Comparison of ENCODE assay signal across 28 cellular contexts in the genomic region with DNA sequence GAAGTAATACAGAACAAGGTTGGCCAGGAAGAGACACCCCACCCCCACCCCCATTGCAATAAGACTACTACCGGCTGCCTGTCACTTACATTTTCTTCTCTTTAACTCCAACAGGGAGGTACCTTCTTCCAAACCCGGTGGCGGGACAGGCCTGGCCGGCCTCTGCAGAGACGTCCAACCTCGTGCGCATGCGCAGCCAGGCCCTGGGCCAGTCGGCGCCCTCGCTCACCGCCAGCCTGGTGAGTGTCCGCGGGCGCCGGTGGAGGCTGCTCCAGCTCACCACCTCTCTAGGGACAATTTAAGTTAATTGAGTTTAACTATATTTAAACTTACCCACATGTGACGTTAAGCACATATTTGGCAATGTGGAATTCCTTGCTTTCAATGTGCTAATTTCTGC.
"Had no signal": no experiment of that assay in that cellular context is flagged by ENCODE, and none has a peak within 500 bp of the region (broad histone marks: within the 10 kb centered on the region; RNA-seq: fewer than 3 reads in every experiment).

No MANE protein-coding gene starts in this region.

- H3K27ac ChIP-seq: ascending aorta, breast epithelium, cardiac muscle cell, colonic mucosa, epithelial cell of prostate had no signal

- H3K9me3 Mint-ChIP-seq: activated CD4-positive, alpha-beta memory T cell treated with anti-CD3 and anti-CD28 coated beads for 36 hours; activated CD4-positive, alpha-beta T cell treated with anti-CD3 and anti-CD28 coated beads, Interleukin-2, amount 10 ng/mL, durations not matched to agents 24 days and 14 days; activated naive CD4-positive, alpha-beta T cell treated with anti-CD3 and anti-CD28 coated beads for 36 hours; activated naive CD4-positive, alpha-beta T cell treated with anti-CD3 and anti-CD28 coated beads, Interleukin-2, amount 50 U/mL, for 24 hours; activated naive CD8-positive, alpha-beta T cell treated with anti-CD3 and anti-CD28 coated beads, Interleukin-2, amount 10 ng/mL, durations not matched to agents 7 days and 5 days; activated T-helper 1 cell treated with anti-CD3 and anti-CD28 coated beads, Interleukin-12 subunit alpha, Interleukin-12 subunit beta, Interleukin-2, Interleukin-4 antibody, amounts not matched to agents 30 ng/mL and 10 ng/mL and 1 ng/mL, durations not matched to agents 14 hours and 24 hours and 36 hours; activated T-helper 2 cell treated with anti-CD3 and anti-CD28 coated beads, Interferon-gamma antibody, Interleukin-2, Interleukin-4, amounts not matched to agents 10 μg/mL and 5 μg/mL and 100 μg/mL, durations not matched to agents 14 hours and 24 hours and 36 hours; brain had no signal

- ATAC-seq: activated CD4-positive, alpha-beta T cell treated with anti-CD3 and anti-CD28 coated beads for 36 hours; activated CD8-positive, alpha-beta memory T cell treated with anti-CD3 and anti-CD28 coated beads, Interleukin-2, amount 10 ng/mL, durations not matched to agents 7 days and 5 days; activated CD8-positive, alpha-beta T cell treated with anti-CD3 and anti-CD28 coated beads, Interleukin-2, amount 10 ng/mL, durations not matched to agents 7 days and 5 days had no signal

- H3K4me3 ChIP-seq: ascending aorta, breast epithelium, cardiac muscle cell, colonic mucosa had no signal

- DNase-seq: activated CD4-positive, alpha-beta memory T cell treated with anti-CD3 and anti-CD28 coated beads for 36 hours; activated CD4-positive, alpha-beta T cell treated with anti-CD3 and anti-CD28 coated beads for 36 hours; activated CD4-positive, alpha-beta T cell treated with anti-CD3 and anti-CD28 coated beads, Interleukin-2, amount 10 ng/mL, durations not matched to agents 24 days and 14 days; activated CD4-positive, CD25-positive, alpha-beta regulatory T cell; activated CD4-positive, CD25-positive, alpha-beta regulatory T cell treated with anti-CD3 and anti-CD28 coated beads, Interleukin-2, amount 50 U/mL, for 72 hours; activated CD8-positive, alpha-beta memory T cell treated with anti-CD3 and anti-CD28 coated beads, Interleukin-2, amount 10 ng/mL, durations not matched to agents 7 days and 5 days; activated CD8-positive, alpha-beta memory T cell treated with anti-CD3 and anti-CD28 coated beads, Interleukin-2, amount 50 U/mL, for 4 hours; activated CD8-positive, alpha-beta T cell treated with anti-CD3 and anti-CD28 coated beads, Interleukin-2, amount 10 ng/mL, durations not matched to agents 7 days and 5 days; activated effector memory CD4-positive, alpha-beta T cell treated with anti-CD3 and anti-CD28 coated beads, Interleukin-2, amount 50 U/mL, for 16 hours; activated naive CD4-positive, alpha-beta T cell treated with anti-CD3 and anti-CD28 coated beads for 36 hours; activated naive CD8-positive, alpha-beta T cell treated with anti-CD3 and anti-CD28 coated beads, Interleukin-2, amount 10 ng/mL, durations not matched to agents 7 days and 5 days; activated T-cell treated with anti-CD3 and anti-CD28 coated beads, Interleukin-2, amount 50 U/mL, for 1 hour; activated T-cell treated with anti-CD3 and anti-CD28 coated beads, Interleukin-2, amount 50 U/mL, for 48 hours; central memory CD4-positive, alpha-beta T cell; cerebellar nuclear complex; colonic mucosa; effector CD8-positive, alpha-beta T cell; foreskin fibroblast; head of caudate nucleus; T-helper 2 cell had no signal

- H3K36me3 ChIP-seq: ascending aorta, breast epithelium, cardiac muscle cell, colonic mucosa had no signal

- H3K27me3 ChIP-seq: ascending aorta, breast epithelium, cardiac muscle cell, colonic mucosa had no signal

- H3K4me3 Mint-ChIP-seq: activated CD4-positive, alpha-beta memory T cell treated with anti-CD3 and anti-CD28 coated beads for 36 hours; activated CD4-positive, alpha-beta T cell treated with anti-CD3 and anti-CD28 coated beads for 36 hours; activated CD4-positive, alpha-beta T cell treated with anti-CD3 and anti-CD28 coated beads, Interleukin-2, amount 10 ng/mL, durations not matched to agents 24 days and 14 days; activated CD8-positive, alpha-beta memory T cell treated with anti-CD3 and anti-CD28 coated beads, Interleukin-2, amount 10 ng/mL, durations not matched to agents 7 days and 5 days; activated CD8-positive, alpha-beta T cell treated with anti-CD3 and anti-CD28 coated beads, Interleukin-2, amount 10 ng/mL, durations not matched to agents 7 days and 5 days; activated naive CD4-positive, alpha-beta T cell treated with anti-CD3 and anti-CD28 coated beads for 36 hours; activated naive CD4-positive, alpha-beta T cell treated with anti-CD3 and anti-CD28 coated beads, Interleukin-2, amount 50 U/mL, for 24 hours; activated naive CD8-positive, alpha-beta T cell treated with anti-CD3 and anti-CD28 coated beads, Interleukin-2, amount 10 ng/mL, durations not matched to agents 7 days and 5 days; activated T-helper 1 cell treated with anti-CD3 and anti-CD28 coated beads, Interleukin-12 subunit alpha, Interleukin-12 subunit beta, Interleukin-2, Interleukin-4 antibody, amounts not matched to agents 30 ng/mL and 10 ng/mL and 1 ng/mL, durations not matched to agents 14 hours and 24 hours and 36 hours; brain had no signal

- H3K4me1 ChIP-seq: ascending aorta, breast epithelium, colonic mucosa had no signal

- H3K27ac Mint-ChIP-seq: activated CD4-positive, alpha-beta memory T cell treated with anti-CD3 and anti-CD28 coated beads for 36 hours; activated CD4-positive, alpha-beta T cell treated with anti-CD3 and anti-CD28 coated beads for 36 hours; activated CD4-positive, alpha-beta T cell treated with anti-CD3 and anti-CD28 coated beads, Interleukin-2, amount 10 ng/mL, durations not matched to agents 24 days and 14 days; activated CD8-positive, alpha-beta memory T cell treated with anti-CD3 and anti-CD28 coated beads, Interleukin-2, amount 10 ng/mL, durations not matched to agents 7 days and 5 days; activated CD8-positive, alpha-beta T cell treated with anti-CD3 and anti-CD28 coated beads, Interleukin-2, amount 10 ng/mL, durations not matched to agents 7 days and 5 days; activated naive CD4-positive, alpha-beta T cell treated with anti-CD3 and anti-CD28 coated beads for 36 hours; activated naive CD4-positive, alpha-beta T cell treated with anti-CD3 and anti-CD28 coated beads, Interleukin-2, amount 50 U/mL, for 24 hours; activated naive CD8-positive, alpha-beta T cell treated with anti-CD3 and anti-CD28 coated beads, Interleukin-2, amount 10 ng/mL, durations not matched to agents 7 days and 5 days; activated T-helper 1 cell treated with anti-CD3 and anti-CD28 coated beads, Interleukin-12 subunit alpha, Interleukin-12 subunit beta, Interleukin-2, Interleukin-4 antibody, amounts not matched to agents 30 ng/mL and 10 ng/mL and 1 ng/mL, durations not matched to agents 14 hours and 24 hours and 36 hours; activated T-helper 2 cell treated with anti-CD3 and anti-CD28 coated beads, Interferon-gamma antibody, Interleukin-2, Interleukin-4, amounts not matched to agents 10 μg/mL and 5 μg/mL and 100 μg/mL, durations not matched to agents 14 hours and 24 hours and 36 hours; brain had no signal

- H3K36me3 Mint-ChIP-seq: activated CD4-positive, alpha-beta memory T cell treated with anti-CD3 and anti-CD28 coated beads for 36 hours; activated CD8-positive, alpha-beta memory T cell treated with anti-CD3 and anti-CD28 coated beads, Interleukin-2, amount 10 ng/mL, durations not matched to agents 7 days and 5 days; activated naive CD4-positive, alpha-beta T cell treated with anti-CD3 and anti-CD28 coated beads, Interleukin-2, amount 50 U/mL, for 24 hours; activated naive CD8-positive, alpha-beta T cell treated with anti-CD3 and anti-CD28 coated beads, Interleukin-2, amount 10 ng/mL, durations not matched to agents 7 days and 5 days; brain had no signal

- H3K4me1 Mint-ChIP-seq: activated CD4-positive, alpha-beta T cell treated with anti-CD3 and anti-CD28 coated beads for 36 hours; activated CD4-positive, alpha-beta T cell treated with anti-CD3 and anti-CD28 coated beads, Interleukin-2, amount 10 ng/mL, durations not matched to agents 24 days and 14 days; activated CD8-positive, alpha-beta memory T cell treated with anti-CD3 and anti-CD28 coated beads, Interleukin-2, amount 10 ng/mL, durations not matched to agents 7 days and 5 days; activated naive CD4-positive, alpha-beta T cell treated with anti-CD3 and anti-CD28 coated beads, Interleukin-2, amount 50 U/mL, for 24 hours; activated naive CD8-positive, alpha-beta T cell treated with anti-CD3 and anti-CD28 coated beads, Interleukin-2, amount 10 ng/mL, durations not matched to agents 7 days and 5 days; brain had no signal

- H3K9me3 ChIP-seq: ascending aorta, breast epithelium, colonic mucosa had no signal
